ENCODE assay signal across 8 cellular contexts in genomic region chrX:18424482-18425198, GRCh38. TPM values are rescaled to one million over a fixed set of nuclear protein-coding genes. Genes with fewer than 3 reads are reported as not detected.
A peak's percentile ranks its signal among the peaks of the same experiment; 100 is the strongest.
DNase-seq lines count a peak whose midpoint lies in the region; ATAC-seq and TF ChIP-seq lines count a peak whose summit lies in the region.

No MANE protein-coding gene starts in this region.

- H3K27me3 ChIP-seq in BLaER1 treated with 17β-estradiol and CSF1 and Interleukin-3, amounts not matched to agents 10 nM and 100 nM, result peaks cover 71 to 96% (median 89%) of the 10 kb centered on the region in 11 experiments
- H3K27me3 ChIP-seq in endocrine pancreas (ENCODE audit: control insufficient read depth, insufficient read depth, low read length), result no peaks in the 10 kb centered on the region
- no peaks in the 10 kb centered on the region for H3K27me3 ChIP-seq in testis

- H3K9me3 ChIP-seq in BLaER1 treated with 17β-estradiol and CSF1 and Interleukin-3, amounts not matched to agents 10 nM and 100 nM (replicated peaks in 1 of 11), result peaks cover 0 to 9% (median 0%) of the 10 kb centered on the region in 11 experiments; a peak in 5 of 22 replicates
- H3K9me3 ChIP-seq in endocrine pancreas (ENCODE audit: control insufficient read depth, low read length), result no peaks in the 10 kb centered on the region
- H3K9me3 ChIP-seq in mesodermal cell (ENCODE audit: control insufficient read depth, low read length), result no peaks in the 10 kb centered on the region
- H3K9me3 ChIP-seq in testis, result no peaks in the 10 kb centered on the region

- intact Hi-C loops in testis (cut with DNase I; ENCODE audit: low total_unique reads), result no loop called here

- H3K4me1 ChIP-seq in BLaER1 treated with 17β-estradiol and CSF1 and Interleukin-3, amounts not matched to agents 10 nM and 100 nM, result 0 out of 20 replicates have a peak, but pooled peaks cover 0 to 4% (median 0%) of the 10 kb centered on the region in 10 experiments
- H3K4me1 ChIP-seq in endocrine pancreas (ENCODE audit: control insufficient read depth, insufficient read depth, low read length) (peaks cover 3% of the 10 kb centered on the region), mesodermal cell (ENCODE audit: control insufficient read depth, insufficient read depth, low read length, poor library complexity, severe bottlenecking) (no peaks in the 10 kb centered on the region), testis (no peaks in the 10 kb centered on the region)

- no peaks in the 10 kb centered on the region for H3K36me3 ChIP-seq in BLaER1 treated with 17β-estradiol and CSF1 and Interleukin-3, amounts not matched to agents 10 nM and 100 nM
- H3K36me3 ChIP-seq in endocrine pancreas (ENCODE audit: control insufficient read depth, insufficient read depth, low read length) (no peaks in the 10 kb centered on the region), mesodermal cell (ENCODE audit: control insufficient read depth, insufficient read depth, low read length) (no peaks in the 10 kb centered on the region), testis (ENCODE audit: low read depth, missing control alignments) (no peaks in the 10 kb centered on the region)

- ATAC-seq in GM21423 (IDR thresholded peaks at IDR 0.05; ENCODE audit: unreplicated experiment), result peak; percentile 4
- ATAC-seq in GM19467 (IDR thresholded peaks at IDR 0.05; ENCODE audit: unreplicated experiment), result no peak

- TF ChIP-seq POLR2A in testis (IDR thresholded peaks at IDR 0.05), result no peak

- peaks cover 0 to 12% (median 0%) of the 10 kb centered on the region in 11 experiments; a peak in 8 of 22 replicates for H4K20me1 ChIP-seq in BLaER1 treated with 17β-estradiol and CSF1 and Interleukin-3, amounts not matched to agents 10 nM and 100 nM

- H3K4me3 ChIP-seq in BLaER1 treated with 17β-estradiol and CSF1 and Interleukin-3, amounts not matched to agents 10 nM and 100 nM, result peak overlapping the region; percentile 67 to 79 (median 74)
- H3K4me3 ChIP-seq in endocrine pancreas (ENCODE audit: control insufficient read depth, insufficient read depth, low read length) (peak overlapping the region; percentile 64), mesodermal cell (ENCODE audit: extremely low read depth, insufficient read depth, low read length, poor library complexity, severe bottlenecking) (peak overlapping the region; percentile 59), testis (peak overlapping the region; percentile 55 to 81)

- WGBS in mesodermal cell (ENCODE audit: insufficient coverage in 2 of 2), 2 experiments, result 0% methylated on average over 5 to 6 of the region's 28 CpGs
- 0 to 2% methylated on average over 9 to 17 of the region's 28 CpGs for WGBS in testis, 2 donors

- no peak for TF ChIP-seq CTCF in testis (IDR thresholded peaks at IDR 0.05)

- H3K4me2 ChIP-seq in BLaER1 treated with 17β-estradiol and CSF1 and Interleukin-3, amounts not matched to agents 10 nM and 100 nM, result peak overlapping the region; percentile 62 to 92 (median 78)

- peak; percentile 6 for DNase-seq in NCI-H128 (lab: John Stamatoyannopoulos, UW; ENCODE audit: unreplicated experiment)
- DNase-seq in activated CD4-positive, alpha-beta T cell treated with anti-CD3 and anti-CD28 coated beads, Interleukin-2, amount 50 U/mL, for 1 hour, result peak; percentile 4
- peak; percentile 33 for DNase-seq in testis

- H3K27ac ChIP-seq in BLaER1 treated with 17β-estradiol and CSF1 and Interleukin-3, amounts not matched to agents 10 nM and 100 nM, result no peak overlapping the region
- H3K27ac ChIP-seq in mesodermal cell (ENCODE audit: low read depth, low read length, severe bottlenecking) (no peak overlapping the region), testis (no peak overlapping the region)

- peak overlapping the region in 9 of 11 experiments; percentile 18 to 69 (median 50); a peak in 15 of 22 replicates for H3K9ac ChIP-seq in BLaER1 treated with 17β-estradiol and CSF1 and Interleukin-3, amounts not matched to agents 10 nM and 100 nM
- H3K9ac ChIP-seq in endocrine pancreas (ENCODE audit: control insufficient read depth, insufficient read depth, low read length), result peak overlapping the region; percentile 41

RNA-seq across cellular contexts. Expression of gene CDKL5, which starts 0.8 kb away (rescaled TPM):
- polyA plus RNA-seq in mesodermal cell (2013, experiment 1 of 2), result 4.9 TPM
- 4.5 TPM for polyA plus RNA-seq in mesodermal cell (2013, experiment 2 of 2)
- total RNA-seq in testis, result 10 to 100 TPM; 21.1 to 24.7 TPM
- 20.1 TPM for polyA plus RNA-seq in testis (ENCODE audit: insufficient read depth, low read depth, low replicate concordance)
